8 cellular contexts compared by ENCODE assay signal in genomic region chr18:79986726-79987125, GRCh38. TPM values are rescaled to one million over a fixed set of nuclear protein-coding genes. Genes with fewer than 3 reads are reported as not detected.
A peak's percentile ranks its signal among the peaks of the same experiment; 100 is the strongest.
DNase-seq lines count a peak whose midpoint lies in the region; TF ChIP-seq lines count a peak whose summit lies in the region.

No MANE protein-coding gene starts in this region.

- peak overlapping the region; percentile 56 for H3K27ac Mint-ChIP-seq in HFFc6
- peak overlapping the region; percentile 90 for H3K27ac Mint-ChIP-seq in MCF 10A (ENCODE audit: low read depth, unreplicated experiment)

- H3K27ac ChIP-seq in prostate gland, result no peak overlapping the region

- H3K36me3 Mint-ChIP-seq in HFFc6 (ENCODE audit: low read depth), result peaks cover 16% of the 10 kb centered on the region
- H3K36me3 Mint-ChIP-seq in MCF 10A (ENCODE audit: insufficient read depth, unreplicated experiment), result peaks cover 42% of the 10 kb centered on the region

- H3K27me3 ChIP-seq in BE2C (no peaks in the 10 kb centered on the region), prostate gland (replicated peaks; ENCODE audit: insufficient read depth) (no peaks in the 10 kb centered on the region)

- intact Hi-C loops in MCF 10A (cut with micrococcal nuclease), result loop anchor here (5.0 kb wide), 1 partner anchor 161 kb away; no protein-coding TSS in a partner anchor
- intact Hi-C loops in prostate gland (cut with DNase I), result loop anchor here (5.0 kb wide), 1 partner anchor 46 kb away; the partner anchor contains the start of gene RBFA

- BruUV-seq in MCF 10A (replicated peaks; lab: Mats Ljungman, UMichigan), result no TSS peak

- H3K9me3 ChIP-seq in BE2C (no peaks in the 10 kb centered on the region), prostate gland (no peaks in the 10 kb centered on the region)

- DNase-seq in BE2C (no peak), HFFc6 (no peak), MCF 10A (ENCODE audit: unreplicated experiment) (peak; percentile 9), myocyte (ENCODE audit: low read depth) (peak; percentile 25), prostate gland (ENCODE audit: low spot score) (no peak), NCI-H1105 treated with DMSO at 0.1 percent for 48 hours (lab: John Stamatoyannopoulos, UW) (no peak), NCI-H1417 treated with DMSO at 0.1 percent for 48 hours (lab: John Stamatoyannopoulos, UW) (no peak), NCI-H748 (lab: John Stamatoyannopoulos, UW; ENCODE audit: unreplicated experiment) (no peak)

- TF ChIP-seq CTCF in BE2C (IDR thresholded peaks at IDR 0.05; ENCODE audit: low read depth, low read length) (no peak), HFFc6 (IDR thresholded peaks at IDR 0.05) (no peak), MCF 10A (IDR thresholded peaks at IDR 0.05; ENCODE audit: unreplicated experiment) (no peak), prostate gland (IDR thresholded peaks at IDR 0.05) (no peak)

- H3K4me1 ChIP-seq in BE2C (no peaks in the 10 kb centered on the region), prostate gland (replicated peaks) (peaks cover 3% of the 10 kb centered on the region)

- POLR2A ChIA-PET in MCF 10A (lab: Yijun Ruan, JAX), result interaction anchor here (0.7 to 7.3 kb wide), 12 partner anchors 10 to 306 kb away, joined by 3 to 113 read pairs (median 7); partner anchors contain the start of genes ADNP2, HSBP1L1, RBFA and SLC66A2

- peaks cover 33% of the 10 kb centered on the region for H3K4me1 Mint-ChIP-seq in HFFc6 (ENCODE audit: low read depth)
- peaks cover 12% of the 10 kb centered on the region for H3K4me1 Mint-ChIP-seq in MCF 10A (ENCODE audit: insufficient read depth, unreplicated experiment)

- 43% methylated on average over 7 of the region's 7 CpGs for WGBS in prostate gland

- H3K4me3 ChIP-seq in BE2C (ENCODE audit: low read depth, low read length) (peak overlapping the region; percentile 84), prostate gland (no peak overlapping the region)

- no peak for TF ChIP-seq POLR2A in prostate gland (IDR thresholded peaks at IDR 0.05)

- CTCF ChIA-PET in MCF 10A (lab: Yijun Ruan, JAX), result interaction anchor here (0.7 to 1.1 kb wide), 6 partner anchors 10 to 307 kb away, joined by 3 to 4 read pairs (median 4); no protein-coding TSS in a partner anchor

- H3K9me3 Mint-ChIP-seq in HFFc6, result no peaks in the 10 kb centered on the region
- H3K9me3 Mint-ChIP-seq in MCF 10A (ENCODE audit: unreplicated experiment), result no peaks in the 10 kb centered on the region

- H3K4me3 Mint-ChIP-seq in HFFc6 (peak overlapping the region; percentile 88), MCF 10A (ENCODE audit: unreplicated experiment) (peak overlapping the region; percentile 86)

- H3K36me3 ChIP-seq in BE2C, result peaks cover 4% of the 10 kb centered on the region; the same call in 1 of the 2 replicates
- no peaks in the 10 kb centered on the region for H3K36me3 ChIP-seq in prostate gland

- H3K27me3 Mint-ChIP-seq in HFFc6 (ENCODE audit: insufficient read depth), result no peaks in the 10 kb centered on the region; the same call in 1 of the 2 replicates
- no peaks in the 10 kb centered on the region for H3K27me3 Mint-ChIP-seq in MCF 10A (ENCODE audit: insufficient read depth, unreplicated experiment)

RNA-seq across cellular contexts. Expression of gene TXNL4A, which starts 1.6 kb away (rescaled TPM):
- polyA plus RNA-seq in BE2C (2012; ENCODE audit: insufficient read depth, insufficient read length, low read depth), result 177 TPM
- 100 to 1,000 TPM; 168 to 187 (median 174) TPM for total RNA-seq in HFFc6 (2021; fragmentation: NEBNext Ultra II Directional; extraction: Animal tissue kit (Norgen Biotek cat#: 25700))
- 207 and 245 TPM in 2 replicates for total RNA-seq in MCF 10A (2022)
- 42.4 and 52.4 TPM in 2 replicates for total RNA-seq in myocyte
- polyA plus RNA-seq in myocyte (2012), result 172 TPM
- 10 to 100 TPM; 25.4 to 35.2 TPM for total RNA-seq in prostate gland

RNA-seq across cellular contexts. Expression of gene HSBP1L1, which starts 22.3 kb away (rescaled TPM):
- polyA plus RNA-seq in BE2C (2012; ENCODE audit: insufficient read depth, insufficient read length, low read depth), result 12.1 TPM
- total RNA-seq in HFFc6 (2021; fragmentation: NEBNext Ultra II Directional; extraction: Animal tissue kit (Norgen Biotek cat#: 25700)), result 10 to 100 TPM; 20.7 to 25.6 (median 21.6) TPM
- total RNA-seq in MCF 10A (2022), result 46.6 and 49.4 TPM in 2 replicates
- total RNA-seq in myocyte, result not detected in 2 replicates
- polyA plus RNA-seq in myocyte (2012), result 2.4 TPM
- 10 to 100 TPM; 20.4 to 66.9 TPM for total RNA-seq in prostate gland

RNA-seq across cellular contexts. Expression of gene SLC66A2, which starts 35.3 kb away (rescaled TPM):
- 17.6 TPM for polyA plus RNA-seq in BE2C (2012; ENCODE audit: insufficient read depth, insufficient read length, low read depth)
- 10 to 100 TPM; 26.6 to 41.2 (median 29.9) TPM for total RNA-seq in HFFc6 (2021; fragmentation: NEBNext Ultra II Directional; extraction: Animal tissue kit (Norgen Biotek cat#: 25700))
- total RNA-seq in MCF 10A (2022) (21.7 and 24.5 TPM in 2 replicates), myocyte (51.4 and 65.1 TPM in 2 replicates), prostate gland (10 to 100 TPM; 37.6 to 74.1 TPM)
- polyA plus RNA-seq in myocyte (2012), result 39.4 TPM

RNA-seq across cellular contexts. Expression of gene RBFA, which starts 47.5 kb away (rescaled TPM):
- polyA plus RNA-seq in BE2C (2012; ENCODE audit: insufficient read depth, insufficient read length, low read depth), result 13.2 TPM
- 10 to 100 TPM; 24.8 to 28.4 (median 27.2) TPM for total RNA-seq in HFFc6 (2021; fragmentation: NEBNext Ultra II Directional; extraction: Animal tissue kit (Norgen Biotek cat#: 25700))
- 38.2 and 47.4 TPM in 2 replicates for total RNA-seq in MCF 10A (2022)
- total RNA-seq in myocyte, result 26.7 and 27.1 TPM in 2 replicates
- polyA plus RNA-seq in myocyte (2012), result 18.4 TPM
- 10 to 100 TPM; 31.6 to 38.5 TPM for total RNA-seq in prostate gland

Comparison
In these comparisons a context has a peak if more than half of its experiments do, and no peak if none do; other contexts are left out.
1. DNase-seq: peak in MCF 10A (single experiment) and myocyte (single experiment); none in BE2C (single experiment), HFFc6 (single experiment), prostate gland (single experiment), NCI-H1105 treated with DMSO at 0.1 percent for 48 hours (single experiment), NCI-H1417 treated with DMSO at 0.1 percent for 48 hours (single experiment) and NCI-H748 (single experiment).
2. RNA of gene HSBP1L1, which starts 22.3 kb away (total RNA-seq): 20.4 to 66.9 TPM in prostate gland, 46.6 to 49.4 TPM in MCF 10A and 20.7 to 25.6 TPM in HFFc6; not detected in myocyte; every median in the first group is over 10 times any median in the second.